8 cellular contexts compared by ENCODE assay signal in genomic region chr5:42423285-42424152, GRCh38. TPM values are rescaled to one million over a fixed set of nuclear protein-coding genes. Genes with fewer than 3 reads are reported as not detected.
DNase-seq lines count a peak whose midpoint lies in the region; ATAC-seq, FAIRE-seq and TF ChIP-seq lines count a peak whose summit lies in the region.

GHR (plus strand) TSS chr5:42423439; CDS start chr5:42565875, 142,436 bp downstream.

- peak; percentile 53 to 65 for TF ChIP-seq RAD21 in A549 (conservative IDR thresholded peaks at IDR 0.05 in 1 of 2, IDR thresholded peaks at IDR 0.05 in 1 of 2)

- H3K27me3 ChIP-seq in aorta (ENCODE audit: control insufficient read depth in 1 of 2, insufficient read depth in 2 of 2, low read length in 1 of 2), result no peaks in the 10 kb centered on the region

- H3K4me1 Mint-ChIP-seq in naive B cell, result no peaks in the 10 kb centered on the region

- peak within 1 kb of the TSS; percentile 100 for H3K4me2 ChIP-seq in A549

- ATAC-seq in A549 (peak; percentile 97 to 99), HG02870 (IDR thresholded peaks at IDR 0.05; ENCODE audit: unreplicated experiment) (peak; percentile 87), naive B cell (ENCODE audit: low read depth in 2 of 2) (peak; percentile 56 to 58), aorta (ENCODE audit: low FRiP score) (peak; percentile 95)

- CTCF ChIA-PET in A549 (lab: Yijun Ruan, JAX), result interaction anchor here (0.7 to 2.6 kb wide), 24 partner anchors 11 to 552 kb away, joined by 3 to 20 read pairs (median 4); partner anchors contain the start of gene FBXO4

- peaks cover 25 to 33% (median 32%) of the 10 kb centered on the region in 3 donors for H3K27me3 Mint-ChIP-seq in naive B cell

- no peak within 1 kb of the TSS for H3K4me3 Mint-ChIP-seq in naive B cell

- peaks cover 0 to 6% (median 2%) of the 10 kb centered on the region in 7 donors for H3K9me3 Mint-ChIP-seq in naive B cell

- H3K4me1 ChIP-seq in A549 (peaks cover 8% of the 10 kb centered on the region; the same call in 2 of the 3 replicates), aorta (ENCODE audit: control insufficient read depth in 1 of 2, insufficient read depth in 2 of 2, low read length in 2 of 2) (peaks cover 0 to 2% of the 10 kb centered on the region in 2 donors)

- no peaks in the 10 kb centered on the region for H3K36me3 ChIP-seq in aorta (ENCODE audit: control insufficient read depth in 1 of 2, insufficient read depth in 2 of 2, low read length in 1 of 2)

- FAIRE-seq in A549 (lab: Jason Lieb, UNC) (no peak), GM12892 (lab: Jason Lieb, UNC) (no peak)

- no peaks in the 10 kb centered on the region for H3K36me3 Mint-ChIP-seq in naive B cell

- TF ChIP-seq CTCF in A549 (IDR thresholded peaks at IDR 0.05) (peak; percentile 56), foreskin fibroblast (IDR thresholded peaks at IDR 0.05; ENCODE audit: low read depth, low read length) (peak; percentile 78)

- H3K9me3 ChIP-seq in A549 (no peaks in the 10 kb centered on the region), aorta (ENCODE audit: control insufficient read depth, low read length) (no peaks in the 10 kb centered on the region)

- H3K27ac ChIP-seq in A549, result peak within 1 kb of the TSS in 1 of 2 experiments; percentile 62; a peak in 4 of 6 replicates
- peak within 1 kb of the TSS; percentile 50 to 71 for H3K27ac ChIP-seq in aorta (ENCODE audit: low read depth in 1 of 2, low read length in 2 of 2)

- DNase-seq in A549 (ENCODE audit: low read depth in 1 of 2, low spot score in 1 of 2) (peak; percentile 69 to 85), GM12892 (ENCODE audit: insufficient read length) (peak; percentile 25), NCI-H2107 (lab: John Stamatoyannopoulos, UW) (peak; percentile 67), foreskin fibroblast (peak; percentile 89 to 95), naive B cell (no peak), aorta (peak; percentile 86 to 92)
- peak; percentile 56 for DNase-seq in activated CD8-positive, alpha-beta memory T cell treated with anti-CD3 and anti-CD28 coated beads, Interleukin-2, amount 50 U/mL, for 48 hours

- H3K4me3 ChIP-seq in A549, result peak within 1 kb of the TSS; percentile 58
- peak within 1 kb of the TSS; percentile 48 to 74 for H3K4me3 ChIP-seq in foreskin fibroblast (ENCODE audit: low read depth in 1 of 2, low read length in 2 of 2)
- peak within 1 kb of the TSS; percentile 84 to 85 for H3K4me3 ChIP-seq in aorta (ENCODE audit: low read length in 2 of 2)

- POLR2A ChIA-PET in A549 (lab: Yijun Ruan, JAX), result interaction anchor here (0.5 to 0.6 kb wide), 2 partner anchors 424 to 495 kb away, joined by 3 to 6 read pairs; no protein-coding TSS in a partner anchor

- H3K27ac Mint-ChIP-seq in naive B cell, result peak within 1 kb of the TSS in 1 of 6 donors; percentile 18

- 2% methylated on average over 35 of the region's 60 CpGs for WGBS in A549 (ENCODE audit: missing lambda C conversion rate)
- WGBS in aorta, 2 donors, result 0% methylated on average over 49 to 60 of the region's 60 CpGs

- no peak for TF ChIP-seq POLR2A in A549 (IDR thresholded peaks at IDR 0.05; ENCODE audit: low read length)
- no peak for TF ChIP-seq POLR2A in GM12892 (IDR thresholded peaks at IDR 0.05; ENCODE audit: low read depth, low read length)

- intact Hi-C loops in aorta (cut with DNase I), result loop anchor here (1.0 to 5.0 kb wide), 3 partner anchors 157 to 234 kb away; no protein-coding TSS in a partner anchor

- no peak for TF ChIP-seq EP300 in A549 (IDR thresholded peaks at IDR 0.05)

TF ChIP-seq in A549, 52 proteins besides CTCF, POLR2A, EP300 and RAD21:
- no peak for TF ChIP-seq MAFK (IDR thresholded peaks at IDR 0.05; ENCODE audit: partially characterized antibody)
- TF ChIP-seq MAX (IDR thresholded peaks at IDR 0.05), result 0 out of 2 replicates have a peak, but pooled peaks have one; percentile 36
- TF ChIP-seq SMC3 (IDR thresholded peaks at IDR 0.05), result peak; percentile 49
- TF ChIP-seq PHF8 (IDR thresholded peaks at IDR 0.05; ENCODE audit: borderline replicate concordance, low read depth), result 0 out of 2 replicates have a peak, but pooled peaks have one; percentile 19
TF ChIP-seq in A549: peak in this region for 3.

RNA-seq across cellular contexts. Expression of gene GHR, which starts in this region (rescaled TPM):
- polyA plus RNA-seq in A549 (2011; rRNA removed) (0.05 TPM in 2 replicates), A549 (2017; fragmentation: RNase III; extraction: RNeasy Plus Mini Kit Qiagen cat#74134 plus additional on column Dnase treatment) (0.03 TPM in 2 of 3 replicates, not detected in the other), naive B cell (ENCODE audit: low read depth in 6 of 6) (not detected), aorta (1 to 10 TPM; 2.9 to 6.3 TPM)
- polyA plus RNA-seq in A549 (2012; cell fraction: cytosol; rRNA removed), result 0.01 TPM in 2 replicates
- polyA plus RNA-seq in A549 (2012; cell fraction: nucleus; rRNA removed), result 0.01 TPM in 1 of 2 replicates, not detected in the other
- not detected in 2 replicates for polyA minus RNA-seq in A549 (2011; rRNA and poly(A)+ RNA removed)
- 0.30 TPM for polyA plus RNA-seq in GM12892 (2012; ENCODE audit: missing spikeins)
- total RNA-seq in aorta, result 10 to 100 TPM; 10.9 to 17.1 TPM

Comparison
In these comparisons a context has a peak if more than half of its experiments do, and no peak if none do; other contexts are left out.
1. Peak in DNase-seq, ATAC-seq, H3K4me3 ChIP-seq and H3K4me2 ChIP-seq in A549; RNA of the gene not detected or under 1 TPM.
2. Peak in ATAC-seq in naive B cell; RNA of the gene not detected or under 1 TPM.